Comparison of ENCODE assay signal across 8 cellular contexts in genomic region chr17:38750044-38750311, GRCh38. TPM values are rescaled to one million over a fixed set of nuclear protein-coding genes. Genes with fewer than 3 reads are reported as not detected.
DNase-seq lines count a peak whose midpoint lies in the region; TF ChIP-seq lines count a peak whose summit lies in the region.

No MANE protein-coding gene starts in this region.

- no peak for TF ChIP-seq CTCF in CD14-positive monocyte (IDR thresholded peaks at IDR 0.05)
- TF ChIP-seq CTCF in endothelial cell (IDR thresholded peaks at IDR 0.05; ENCODE audit: unreplicated experiment): no peak

- H3K36me3 ChIP-seq in NT2/D1 (ENCODE audit: insufficient read depth, insufficient read length, low read length) (peaks cover 28% of the 10 kb centered on the region), neuron (ENCODE audit: insufficient read depth, low read length) (peaks cover 5% of the 10 kb centered on the region)

- H3K27me3 ChIP-seq in NT2/D1 (ENCODE audit: insufficient read depth, insufficient read length) (peaks cover 17% of the 10 kb centered on the region), neuron (ENCODE audit: insufficient read depth, low read length) (no peaks in the 10 kb centered on the region)

- intact Hi-C loops in CD14-positive monocyte (cut with micrococcal nuclease): loop anchor here (5.0 to 10.0 kb wide), 2 partner anchors 55 to 73 kb away; no protein-coding TSS in a partner anchor

- peak overlapping the region; percentile 84 for H3K4me3 ChIP-seq in NT2/D1 (ENCODE audit: insufficient read length, low read depth)
- H3K4me3 ChIP-seq in neuron (ENCODE audit: low read length): peak overlapping the region; percentile 67

- H3K4me1 Mint-ChIP-seq in CD14-positive monocyte: peaks cover 65% of the 10 kb centered on the region
- H3K4me1 Mint-ChIP-seq in endothelial cell (ENCODE audit: unreplicated experiment): peaks cover 50% of the 10 kb centered on the region

- peak overlapping the region; percentile 38 for H2AFZ ChIP-seq in neuron (ENCODE audit: low read depth, low read length)

- H3K27ac Mint-ChIP-seq in CD14-positive monocyte (peak overlapping the region in 3 of 7 donors; percentile 28 to 59 (median 43)), endothelial cell (ENCODE audit: unreplicated experiment) (no peak overlapping the region)

- H3K36me3 Mint-ChIP-seq in CD14-positive monocyte (peaks cover 14 to 18% of the 10 kb centered on the region in 2 donors), endothelial cell (ENCODE audit: low read depth, unreplicated experiment) (peaks cover 21% of the 10 kb centered on the region)

- H3K4me1 ChIP-seq in NT2/D1 (ENCODE audit: insufficient read depth, insufficient read length) (peaks cover 13% of the 10 kb centered on the region), neuron (ENCODE audit: insufficient read depth, low read length) (peaks cover 40% of the 10 kb centered on the region)

- no peak for DNase-seq in CD14-positive monocyte (ENCODE audit: low spot score)
- DNase-seq in NT2/D1 (ENCODE audit: low read depth, low spot score): no peak
- no peak for DNase-seq in endothelial cell (ENCODE audit: low spot score)
- no peak for DNase-seq in effector CD8-positive, alpha-beta T cell (lab: John Stamatoyannopoulos, UW)
- no peak for DNase-seq in D341Med (ENCODE audit: low spot score)
- DNase-seq in cerebellar cortex (ENCODE audit: low spot score): no peak
- no peak for DNase-seq in middle frontal gyrus (ENCODE audit: extremely low spot score, low spot score)

- H3K9me3 Mint-ChIP-seq in CD14-positive monocyte (peaks cover 0 to 21% (median 4%) of the 10 kb centered on the region in 7 donors), endothelial cell (ENCODE audit: unreplicated experiment) (no peaks in the 10 kb centered on the region)

- peak overlapping the region; percentile 98 for H3K9ac ChIP-seq in NT2/D1 (ENCODE audit: insufficient read length, low read depth)

- peaks cover 46 to 62% (median 51%) of the 10 kb centered on the region in 3 donors for H3K27me3 Mint-ChIP-seq in CD14-positive monocyte (ENCODE audit: low read depth in 3 of 3)
- peaks cover 15% of the 10 kb centered on the region for H3K27me3 Mint-ChIP-seq in endothelial cell (ENCODE audit: unreplicated experiment)

- H3K9me3 ChIP-seq in NT2/D1 (ENCODE audit: insufficient read depth, low read length) (no peaks in the 10 kb centered on the region), neuron (ENCODE audit: low read length) (no peaks in the 10 kb centered on the region)

- H3K4me3 Mint-ChIP-seq in CD14-positive monocyte: peak overlapping the region; percentile 86 to 98
- peak overlapping the region; percentile 98 for H3K4me3 Mint-ChIP-seq in endothelial cell (ENCODE audit: unreplicated experiment)

RNA-seq across cellular contexts. Expression of gene PCGF2, which starts 1.8 kb away (rescaled TPM):
- polyA plus RNA-seq in CD14-positive monocyte: not detected
- total RNA-seq in endothelial cell (ENCODE audit: unreplicated experiment): 79.4 TPM

RNA-seq across cellular contexts. Expression of gene PSMB3, which starts 2.6 kb away (rescaled TPM):
- 100 to 1,000 TPM; 625 to 689 TPM for polyA plus RNA-seq in CD14-positive monocyte
- total RNA-seq in endothelial cell (ENCODE audit: unreplicated experiment): 175 TPM

RNA-seq across cellular contexts. Expression of gene CISD3, which starts 19.8 kb away (rescaled TPM):
- 10 to 100 TPM; 53.4 to 61.2 TPM for polyA plus RNA-seq in CD14-positive monocyte
- total RNA-seq in endothelial cell (ENCODE audit: unreplicated experiment): 17.0 TPM

RNA-seq across cellular contexts. Expression of gene MLLT6, which starts 44.9 kb away (rescaled TPM):
- polyA plus RNA-seq in CD14-positive monocyte: under 1 TPM; 0.72 to 0.82 TPM
- total RNA-seq in endothelial cell (ENCODE audit: unreplicated experiment): 33.8 TPM

RNA-seq across cellular contexts. Expression of gene PIP4K2B, which starts 49.4 kb away (rescaled TPM):
- 1 to 10 TPM; 4.4 to 4.6 TPM for polyA plus RNA-seq in CD14-positive monocyte
- total RNA-seq in endothelial cell (ENCODE audit: unreplicated experiment): 91.7 TPM
